ENCODE assay signal across 18 cellular contexts in the genomic region with DNA sequence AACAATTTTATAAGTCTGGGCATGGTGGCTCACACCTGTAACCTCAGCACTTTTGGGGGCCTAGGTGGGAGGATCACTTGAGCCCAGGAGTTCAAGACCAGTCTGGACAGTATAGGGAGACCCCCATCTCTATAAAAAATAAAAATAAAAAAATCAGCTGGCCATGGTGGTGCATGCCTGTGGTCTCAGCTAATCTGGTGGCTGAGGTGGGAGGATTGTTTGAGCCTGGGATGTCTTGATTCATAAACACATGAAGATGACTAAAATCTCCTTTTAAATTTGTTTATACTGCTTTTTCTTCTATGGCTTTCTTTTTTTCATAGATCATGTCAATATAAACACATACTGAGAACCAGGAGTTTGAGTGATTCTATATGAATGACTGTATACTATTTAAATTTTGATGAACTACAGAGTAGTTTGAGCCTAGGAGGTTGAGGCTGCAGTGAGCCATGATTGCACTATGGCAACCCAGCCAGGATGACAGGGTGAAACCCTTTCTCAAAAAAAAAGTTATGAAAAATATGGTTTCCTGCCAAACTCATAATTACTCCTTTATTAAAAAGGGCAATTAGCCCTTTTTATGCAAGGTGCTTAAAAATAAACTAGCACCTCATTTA. TPM values are rescaled to one million over a fixed set of nuclear protein-coding genes. Genes with fewer than 3 reads are reported as not detected.
DNase-seq lines count a peak whose midpoint lies in the region; TF ChIP-seq lines count a peak whose summit lies in the region.
"Had no signal": no experiment of that assay in that cellular context is flagged by ENCODE, and none has a peak within 500 bp of the region (broad histone marks: within the 10 kb centered on the region; RNA-seq: fewer than 3 reads in every experiment).

No MANE protein-coding gene starts in this region.

- peak; percentile 18 for DNase-seq in NCI-H1105 treated with DMSO at 0.1 percent for 48 hours (lab: John Stamatoyannopoulos, UW)
- no peak for DNase-seq in NCI-H1105 (lab: John Stamatoyannopoulos, UW)
- DNase-seq in activated naive CD4-positive, alpha-beta T cell treated with anti-CD3 and anti-CD28 coated beads for 36 hours, result peak; percentile 37
- no peak for DNase-seq in activated naive CD4-positive, alpha-beta T cell treated with Interleukin-2 at 50 U/mL for 16 hours
- peak; percentile 53 for DNase-seq in fibroblast of villous mesenchyme (ENCODE audit: low read depth)
- no peak for DNase-seq in NCI-H510A (lab: John Stamatoyannopoulos, UW)
- no peak for DNase-seq in cardiac septum (ENCODE audit: low spot score)
- no peak for DNase-seq in anterior cingulate cortex (lab: John Stamatoyannopoulos, UW)
- DNase-seq: Caco-2; CD4-positive, CD25-positive, alpha-beta regulatory T cell; DMS53; H7; Kasumi-1; NCI-H187 treated with DMSO at 0.1 percent for 48 hours; OCI-M1; SHP77 treated with DMSO at 0.1 percent for 48 hours had no signal

- TF ChIP-seq CTCF in fibroblast of villous mesenchyme (IDR thresholded peaks at IDR 0.05; ENCODE audit: insufficient read depth, low read depth, low read length), result no peak

- intact Hi-C loops in activated naive CD4-positive, alpha-beta T cell treated with anti-CD3 and anti-CD28 coated beads for 36 hours (cut with micrococcal nuclease), result loop anchor here (1.0 kb wide), 1 partner anchor 14 kb away; a partner anchor contains a TSS
- intact Hi-C loops in cardiac septum (cut with DNase I), result no loop called here

- H3K4me3 Mint-ChIP-seq in activated naive CD4-positive, alpha-beta T cell treated with anti-CD3 and anti-CD28 coated beads for 36 hours, result no peak overlapping the region
- H3K4me3 Mint-ChIP-seq: B cell; CD4-positive, CD25-positive, alpha-beta regulatory T cell had no signal

- no peak overlapping the region for H3K27ac Mint-ChIP-seq in activated naive CD4-positive, alpha-beta T cell treated with anti-CD3 and anti-CD28 coated beads for 36 hours
- H3K27ac Mint-ChIP-seq: B cell; CD4-positive, CD25-positive, alpha-beta regulatory T cell; IgD-negative memory B cell had no signal

- H3K4me3 ChIP-seq in fibroblast of villous mesenchyme (ENCODE audit: low read depth, low read length), result no peak overlapping the region

- H3K4me1 Mint-ChIP-seq in activated naive CD4-positive, alpha-beta T cell treated with anti-CD3 and anti-CD28 coated beads for 36 hours (ENCODE audit: low read depth), result peaks cover 53% of the 10 kb centered on the region

- peaks cover 36% of the 10 kb centered on the region for H3K9me3 Mint-ChIP-seq in activated naive CD4-positive, alpha-beta T cell treated with anti-CD3 and anti-CD28 coated beads for 36 hours

- peaks cover 41% of the 10 kb centered on the region for H3K36me3 Mint-ChIP-seq in activated naive CD4-positive, alpha-beta T cell treated with anti-CD3 and anti-CD28 coated beads for 36 hours (ENCODE audit: low read depth)

- CTCF ChIA-PET in activated naive CD4-positive, alpha-beta T cell treated with anti-CD3 and anti-CD28 coated beads for 36 hours (lab: Charles Lee), result no interaction called here

- no peaks in the 10 kb centered on the region for H3K27me3 Mint-ChIP-seq in activated naive CD4-positive, alpha-beta T cell treated with anti-CD3 and anti-CD28 coated beads for 36 hours (ENCODE audit: low read depth)
- H3K27me3 Mint-ChIP-seq: B cell; CD4-positive, CD25-positive, alpha-beta regulatory T cell; IgD-negative memory B cell had no signal

RNA-seq across cellular contexts. Expression of a gene that starts 14.2 kb away (rescaled TPM):
- 10 to 100 TPM; 14.5 to 16.4 TPM for total RNA-seq in activated naive CD4-positive, alpha-beta T cell treated with anti-CD3 and anti-CD28 coated beads for 36 hours
- total RNA-seq in fibroblast of villous mesenchyme, result 57.3 and 71.2 TPM in 2 replicates
- 9.3 TPM for total RNA-seq in cardiac septum

Comparison
In these comparisons a context has a peak if more than half of its experiments do, and no peak if none do; other contexts are left out.
1. DNase-seq: peak in NCI-H1105 treated with DMSO at 0.1 percent for 48 hours (single experiment), activated naive CD4-positive, alpha-beta T cell treated with anti-CD3 and anti-CD28 coated beads for 36 hours (single experiment) and fibroblast of villous mesenchyme (single experiment); none in NCI-H1105 (single experiment), activated naive CD4-positive, alpha-beta T cell treated with Interleukin-2 at 50 U/mL for 16 hours (single experiment), NCI-H510A (single experiment), cardiac septum (single experiment) and anterior cingulate cortex (0 of 58).